ENCODE assay signal across 13 cellular contexts in the genomic region with DNA sequence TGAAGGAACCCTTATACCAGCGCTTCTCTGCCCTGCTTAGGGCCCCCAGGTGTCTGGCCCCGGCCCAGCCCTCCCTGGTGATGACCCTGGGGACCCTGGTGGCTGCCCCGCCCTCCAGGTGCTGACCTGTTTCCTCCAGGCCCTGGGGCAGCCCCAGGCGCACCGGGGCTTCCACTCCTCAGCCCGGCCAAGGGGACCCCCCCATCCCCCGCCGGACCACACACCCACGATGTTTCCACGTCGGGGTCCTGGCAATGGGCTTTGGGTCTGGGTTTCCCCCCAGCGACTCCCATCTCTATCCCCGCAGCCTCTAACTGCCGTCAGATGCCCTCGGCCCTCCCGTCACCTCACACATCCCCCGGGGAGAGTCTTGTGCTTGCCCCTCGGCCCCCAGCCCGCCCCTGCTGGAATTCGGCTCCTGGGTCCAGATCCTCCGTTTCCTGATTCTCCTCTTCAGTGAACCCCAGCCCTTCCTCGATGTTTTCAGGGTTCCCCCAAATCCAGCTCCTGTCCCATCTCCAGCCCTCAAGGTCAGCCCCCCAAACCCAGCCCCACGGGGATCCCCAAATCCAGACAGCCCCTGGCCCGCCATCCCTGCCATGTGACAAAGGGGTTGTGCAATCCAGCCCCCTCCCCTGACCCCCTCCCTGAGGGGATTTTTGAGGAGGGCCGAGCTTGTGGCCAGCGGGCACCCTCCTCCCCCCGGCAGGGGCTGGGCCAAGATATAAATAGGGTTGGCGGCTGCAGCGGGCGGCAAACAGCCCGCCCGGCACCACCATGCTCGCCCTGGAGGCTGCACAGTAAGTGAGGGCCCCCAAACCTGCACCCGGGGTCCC. TPM values are rescaled to one million over a fixed set of nuclear protein-coding genes. Genes with fewer than 3 reads are reported as not detected.
DNase-seq lines count a peak whose midpoint lies in the region; ATAC-seq, FAIRE-seq and TF ChIP-seq lines count a peak whose summit lies in the region.
"Had no signal": no experiment of that assay in that cellular context is flagged by ENCODE, and none has a peak within 500 bp of the region (broad histone marks: within the 10 kb centered on the region; RNA-seq: fewer than 3 reads in every experiment).

A gene (plus strand): TSS at position 753 of the 836 bp plus-strand sequence. CDS start 25 bp downstream, at position 778.

- peak within 1 kb of the TSS in 9 of 11 experiments; percentile 23 to 82 (median 69); a peak in 18 of 22 replicates for H3K27ac ChIP-seq in BLaER1 treated with 17β-estradiol and CSF1 and Interleukin-3, amounts not matched to agents 10 nM and 100 nM
- H3K27ac ChIP-seq in Peyer's patch (peak within 1 kb of the TSS in 2 of 4 donors; percentile 80 to 88), keratinocyte (ENCODE audit: control insufficient read depth, insufficient read depth, low read length) (no peak within 1 kb of the TSS)
- H3K27ac ChIP-seq: sigmoid colon had no signal

- H4K20me1 ChIP-seq in BLaER1 treated with 17β-estradiol and CSF1 and Interleukin-3, amounts not matched to agents 10 nM and 100 nM = peaks cover 0 to 20% (median 10%) of the 10 kb centered on the region in 11 experiments; a peak in 9 of 22 replicates
- no peaks in the 10 kb centered on the region for H4K20me1 ChIP-seq in keratinocyte (ENCODE audit: control insufficient read depth, extremely low read depth, insufficient read depth, low read length)

- peaks cover 51 to 91% (median 76%) of the 10 kb centered on the region in 10 experiments for H3K4me1 ChIP-seq in BLaER1 treated with 17β-estradiol and CSF1 and Interleukin-3, amounts not matched to agents 10 nM and 100 nM
- H3K4me1 ChIP-seq in Peyer's patch (peaks cover 0 to 26% (median 9%) of the 10 kb centered on the region in 4 donors), keratinocyte (ENCODE audit: control insufficient read depth, extremely low read depth, insufficient read depth, low read length) (no peaks in the 10 kb centered on the region)

- no peak for FAIRE-seq in keratinocyte (lab: Jason Lieb, UNC)

- H3K79me2 ChIP-seq in keratinocyte (ENCODE audit: control insufficient read depth, insufficient read depth, low read length) = no peaks in the 10 kb centered on the region

- no peaks in the 10 kb centered on the region for H3K9me1 ChIP-seq in keratinocyte (ENCODE audit: control insufficient read depth, extremely low read depth, insufficient read depth, low read length)

- peak within 1 kb of the TSS; percentile 40 to 80 (median 68) for H3K4me3 ChIP-seq in BLaER1 treated with 17β-estradiol and CSF1 and Interleukin-3, amounts not matched to agents 10 nM and 100 nM
- H3K4me3 ChIP-seq in Peyer's patch = peak within 1 kb of the TSS in 3 of 4 donors; percentile 14 to 57 (median 56)
- H3K4me3 ChIP-seq in keratinocyte (ENCODE audit: control insufficient read depth in 2 of 3, extremely low read depth in 1 of 3, insufficient read depth in 2 of 3, low read depth in 1 of 3, low read length in 3 of 3) = no peak within 1 kb of the TSS
- H3K4me3 ChIP-seq: lung, sigmoid colon had no signal

- peak within 1 kb of the TSS; percentile 81 to 98 (median 96) for H3K4me2 ChIP-seq in BLaER1 treated with 17β-estradiol and CSF1 and Interleukin-3, amounts not matched to agents 10 nM and 100 nM
- no peak within 1 kb of the TSS for H3K4me2 ChIP-seq in keratinocyte (ENCODE audit: control insufficient read depth, extremely low read depth, insufficient read depth, low read depth, low read length)

- ATAC-seq in sciatic nerve (no peak), HG03457 (IDR thresholded peaks at IDR 0.05; ENCODE audit: unreplicated experiment) (no peak), HG02763 (IDR thresholded peaks at IDR 0.05; ENCODE audit: unreplicated experiment) (no peak)

- H3K9me3 ChIP-seq in BLaER1 treated with 17β-estradiol and CSF1 and Interleukin-3, amounts not matched to agents 10 nM and 100 nM (replicated peaks in 1 of 11) = peaks cover 0 to 4% (median 0%) of the 10 kb centered on the region in 11 experiments; a peak in 1 of 22 replicates
- H3K9me3 ChIP-seq in Peyer's patch (no peaks in the 10 kb centered on the region), keratinocyte (ENCODE audit: control insufficient read depth, low read depth, low read length) (no peaks in the 10 kb centered on the region)
- H3K9me3 ChIP-seq: sigmoid colon had no signal

- intact Hi-C loops in sciatic nerve (cut with DNase I) = no loop called here

- DNase-seq in Peyer's patch = peak in 2 of 3 donors; percentile 74 to 78
- no peak for DNase-seq in keratinocyte (ENCODE audit: low read depth, low spot score)
- DNase-seq in sciatic nerve (ENCODE audit: low spot score) = no peak
- DNase-seq in cerebellar nuclear complex (lab: John Stamatoyannopoulos, UW) = no peak
- DNase-seq: caudate nucleus; CD4-positive, alpha-beta T cell; NCI-H1417 treated with DMSO at 0.1 percent for 48 hours; sigmoid colon had no signal

- dilution Hi-C loops in keratinocyte (cut with MboI; ENCODE audit: extremely low pct_ligation_motif_present, low sequenced_read_pairs) = no loop called here

- H2AFZ ChIP-seq in keratinocyte (ENCODE audit: control insufficient read depth, low read length) = peak within 1 kb of the TSS; percentile 24

- peak; percentile 95 for TF ChIP-seq POLR2A in GM15510 (IDR thresholded peaks at IDR 0.05; ENCODE audit: borderline replicate concordance, extremely low read depth, insufficient read length)
- no peak for TF ChIP-seq POLR2A in Peyer's patch (IDR thresholded peaks at IDR 0.05)

- H3K27me3 ChIP-seq in BLaER1 treated with 17β-estradiol and CSF1 and Interleukin-3, amounts not matched to agents 10 nM and 100 nM = peaks cover 0 to 7% (median 0%) of the 10 kb centered on the region in 11 experiments; a peak in 1 of 22 replicates
- H3K27me3 ChIP-seq in Peyer's patch = peaks cover 0 to 8% of the 10 kb centered on the region in 2 donors
- H3K27me3 ChIP-seq in keratinocyte (ENCODE audit: control insufficient read depth, extremely low read depth, insufficient read depth, low read length) = peaks cover 18% of the 10 kb centered on the region

- H3K9ac ChIP-seq in BLaER1 treated with 17β-estradiol and CSF1 and Interleukin-3, amounts not matched to agents 10 nM and 100 nM = peak within 1 kb of the TSS; percentile 31 to 86 (median 75); a peak in 21 of 22 replicates
- H3K9ac ChIP-seq in keratinocyte (ENCODE audit: control insufficient read depth, extremely low read depth, insufficient read depth, low read length) = no peak within 1 kb of the TSS

- peaks cover 0 to 31% (median 23%) of the 10 kb centered on the region in 11 experiments; a peak in 19 of 22 replicates for H3K36me3 ChIP-seq in BLaER1 treated with 17β-estradiol and CSF1 and Interleukin-3, amounts not matched to agents 10 nM and 100 nM
- no peaks in the 10 kb centered on the region for H3K36me3 ChIP-seq in Peyer's patch
- peaks cover 1 to 4% of the 10 kb centered on the region in 2 experiments for H3K36me3 ChIP-seq in keratinocyte (ENCODE audit: control insufficient read depth in 2 of 2, extremely low read depth in 1 of 2, insufficient read depth in 2 of 2, low read length in 2 of 2)
- H3K36me3 ChIP-seq: sigmoid colon had no signal

- no peak for TF ChIP-seq CTCF in Peyer's patch (IDR thresholded peaks at IDR 0.05)
- no peak for TF ChIP-seq CTCF in keratinocyte (optimal IDR thresholded peaks at IDR 0.05 in 1 of 3, IDR thresholded peaks at IDR 0.05 in 1 of 3, conservative IDR thresholded peaks at IDR 0.05 in 1 of 3; ENCODE audit: extremely low read depth in 1 of 3, insufficient read depth in 2 of 3, low read length in 3 of 3)

RNA-seq across cellular contexts. Expression of the gene that starts here (rescaled TPM):
- total RNA-seq in Peyer's patch = 10 to 100 TPM; 20.3 to 62.7 (median 24.4) TPM
- 0.10 TPM in 1 of 3 replicates, not detected in the others for polyA plus RNA-seq in keratinocyte
- not detected for polyA plus RNA-seq in keratinocyte (2011; ENCODE audit: low read depth)
- not detected in 2 replicates for polyA plus RNA-seq in keratinocyte (2011; cell fraction: cytosol; rRNA removed)
- polyA plus RNA-seq in keratinocyte (2011; cell fraction: nucleus; rRNA removed) = not detected in 2 replicates
- 0.07 TPM in 1 of 2 replicates, not detected in the other for polyA plus RNA-seq in keratinocyte (2012; ENCODE audit: low replicate concordance)
- polyA minus RNA-seq in keratinocyte = not detected in 3 replicates
- polyA minus RNA-seq in keratinocyte (2011; cell fraction: cytosol; rRNA and poly(A)+ RNA removed) = not detected
- not detected in 2 replicates for polyA minus RNA-seq in keratinocyte (2011; cell fraction: nucleus; rRNA and poly(A)+ RNA removed)
- 2.9 TPM for total RNA-seq in sciatic nerve

Comparison
In these comparisons a context has a peak if more than half of its experiments do, and no peak if none do; other contexts are left out.
1. H3K4me3 ChIP-seq: peak in BLaER1 treated with 17β-estradiol and CSF1 and Interleukin-3, amounts not matched to agents 10 nM and 100 nM (10 of 10) and Peyer's patch (3 of 4); none in keratinocyte (0 of 3).
2. DNase-seq: peak in Peyer's patch (2 of 3); none in keratinocyte (single experiment), sciatic nerve (single experiment) and cerebellar nuclear complex (0 of 2).